In the genomic region with DNA sequence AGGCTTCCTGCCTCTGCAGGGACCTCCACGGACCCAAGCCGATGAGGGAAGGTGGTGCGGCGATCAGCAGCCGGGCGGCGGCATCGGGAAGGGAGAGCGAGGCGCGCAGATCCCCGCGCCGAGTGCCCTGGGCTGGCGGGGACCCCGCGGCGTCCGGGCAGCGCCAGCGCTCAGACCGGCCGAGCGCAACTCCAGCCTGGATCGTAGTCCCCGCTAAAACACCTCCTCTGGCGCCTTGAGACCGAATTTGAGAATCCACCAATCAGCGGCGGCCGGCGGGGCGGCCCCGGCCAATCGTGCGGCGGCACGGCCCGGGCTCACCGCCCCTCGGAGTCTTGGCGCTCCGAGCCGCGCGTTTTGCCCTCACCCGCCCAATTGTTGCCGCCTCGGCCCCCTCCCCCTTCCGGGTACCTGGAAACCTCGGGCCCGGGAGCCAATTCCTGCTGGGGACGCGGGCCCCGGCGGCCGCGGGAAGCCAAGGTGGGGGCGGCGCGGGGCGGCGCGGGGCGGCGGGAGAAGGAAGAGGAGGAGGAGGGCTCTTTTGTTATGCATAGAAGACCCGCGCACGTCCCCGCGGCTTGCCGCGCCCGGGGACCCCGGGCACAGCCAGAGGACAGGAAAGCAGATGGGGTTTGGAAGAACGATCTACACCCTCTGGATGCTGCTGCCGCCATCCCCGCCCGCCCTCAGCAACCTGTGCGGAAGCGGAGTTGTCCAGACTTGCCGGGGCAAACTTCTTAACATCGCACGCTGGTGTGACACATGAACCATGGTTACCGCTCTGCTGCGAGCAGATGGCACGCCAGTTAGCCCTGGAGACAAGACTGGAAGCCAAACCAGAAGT, we compare ENCODE assay signal across 1 cellular context.
TF ChIP-seq lines count a peak whose summit lies in the region.

A gene with protein sequence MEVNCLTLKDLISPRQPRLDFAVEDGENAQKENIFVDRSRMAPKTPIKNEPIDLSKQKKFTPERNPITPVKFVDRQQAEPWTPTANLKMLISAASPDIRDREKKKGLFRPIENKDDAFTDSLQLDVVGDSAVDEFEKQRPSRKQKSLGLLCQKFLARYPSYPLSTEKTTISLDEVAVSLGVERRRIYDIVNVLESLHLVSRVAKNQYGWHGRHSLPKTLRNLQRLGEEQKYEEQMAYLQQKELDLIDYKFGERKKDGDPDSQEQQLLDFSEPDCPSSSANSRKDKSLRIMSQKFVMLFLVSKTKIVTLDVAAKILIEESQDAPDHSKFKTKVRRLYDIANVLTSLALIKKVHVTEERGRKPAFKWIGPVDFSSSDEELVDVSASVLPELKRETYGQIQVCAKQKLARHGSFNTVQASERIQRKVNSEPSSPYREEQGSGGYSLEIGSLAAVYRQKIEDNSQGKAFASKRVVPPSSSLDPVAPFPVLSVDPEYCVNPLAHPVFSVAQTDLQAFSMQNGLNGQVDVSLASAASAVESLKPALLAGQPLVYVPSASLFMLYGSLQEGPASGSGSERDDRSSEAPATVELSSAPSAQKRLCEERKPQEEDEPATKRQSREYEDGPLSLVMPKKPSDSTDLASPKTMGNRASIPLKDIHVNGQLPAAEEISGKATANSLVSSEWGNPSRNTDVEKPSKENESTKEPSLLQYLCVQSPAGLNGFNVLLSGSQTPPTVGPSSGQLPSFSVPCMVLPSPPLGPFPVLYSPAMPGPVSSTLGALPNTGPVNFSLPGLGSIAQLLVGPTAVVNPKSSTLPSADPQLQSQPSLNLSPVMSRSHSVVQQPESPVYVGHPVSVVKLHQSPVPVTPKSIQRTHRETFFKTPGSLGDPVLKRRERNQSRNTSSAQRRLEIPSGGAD (minus strand): TSS at position 209 of the 844 bp plus-strand sequence. CDS start 934 bp downstream, outside the sequence.

TF ChIP-seq in neural cell, 6 proteins besides CTCF, POLR2A, EP300 and RAD21:
- no peak for TF ChIP-seq EZH2 (IDR thresholded peaks at IDR 0.05; ENCODE audit: borderline replicate concordance, insufficient read depth, low read length, poor library complexity, severe bottlenecking)
- peak; percentile 50 for TF ChIP-seq SMC3 (conservative IDR thresholded peaks at IDR 0.05; ENCODE audit: poor library complexity)
- TF ChIP-seq, protein P1, sequence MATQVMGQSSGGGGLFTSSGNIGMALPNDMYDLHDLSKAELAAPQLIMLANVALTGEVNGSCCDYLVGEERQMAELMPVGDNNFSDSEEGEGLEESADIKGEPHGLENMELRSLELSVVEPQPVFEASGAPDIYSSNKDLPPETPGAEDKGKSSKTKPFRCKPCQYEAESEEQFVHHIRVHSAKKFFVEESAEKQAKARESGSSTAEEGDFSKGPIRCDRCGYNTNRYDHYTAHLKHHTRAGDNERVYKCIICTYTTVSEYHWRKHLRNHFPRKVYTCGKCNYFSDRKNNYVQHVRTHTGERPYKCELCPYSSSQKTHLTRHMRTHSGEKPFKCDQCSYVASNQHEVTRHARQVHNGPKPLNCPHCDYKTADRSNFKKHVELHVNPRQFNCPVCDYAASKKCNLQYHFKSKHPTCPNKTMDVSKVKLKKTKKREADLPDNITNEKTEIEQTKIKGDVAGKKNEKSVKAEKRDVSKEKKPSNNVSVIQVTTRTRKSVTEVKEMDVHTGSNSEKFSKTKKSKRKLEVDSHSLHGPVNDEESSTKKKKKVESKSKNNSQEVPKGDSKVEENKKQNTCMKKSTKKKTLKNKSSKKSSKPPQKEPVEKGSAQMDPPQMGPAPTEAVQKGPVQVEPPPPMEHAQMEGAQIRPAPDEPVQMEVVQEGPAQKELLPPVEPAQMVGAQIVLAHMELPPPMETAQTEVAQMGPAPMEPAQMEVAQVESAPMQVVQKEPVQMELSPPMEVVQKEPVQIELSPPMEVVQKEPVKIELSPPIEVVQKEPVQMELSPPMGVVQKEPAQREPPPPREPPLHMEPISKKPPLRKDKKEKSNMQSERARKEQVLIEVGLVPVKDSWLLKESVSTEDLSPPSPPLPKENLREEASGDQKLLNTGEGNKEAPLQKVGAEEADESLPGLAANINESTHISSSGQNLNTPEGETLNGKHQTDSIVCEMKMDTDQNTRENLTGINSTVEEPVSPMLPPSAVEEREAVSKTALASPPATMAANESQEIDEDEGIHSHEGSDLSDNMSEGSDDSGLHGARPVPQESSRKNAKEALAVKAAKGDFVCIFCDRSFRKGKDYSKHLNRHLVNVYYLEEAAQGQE (IDR thresholded peaks at IDR 0.05; ENCODE audit: borderline replicate concordance), result no peak
- TF ChIP-seq MXI1 (conservative IDR thresholded peaks at IDR 0.05; ENCODE audit: poor library complexity, severe bottlenecking), result peak; percentile 72
